ENCODE assay signal across 1 cellular context in the genomic region with DNA sequence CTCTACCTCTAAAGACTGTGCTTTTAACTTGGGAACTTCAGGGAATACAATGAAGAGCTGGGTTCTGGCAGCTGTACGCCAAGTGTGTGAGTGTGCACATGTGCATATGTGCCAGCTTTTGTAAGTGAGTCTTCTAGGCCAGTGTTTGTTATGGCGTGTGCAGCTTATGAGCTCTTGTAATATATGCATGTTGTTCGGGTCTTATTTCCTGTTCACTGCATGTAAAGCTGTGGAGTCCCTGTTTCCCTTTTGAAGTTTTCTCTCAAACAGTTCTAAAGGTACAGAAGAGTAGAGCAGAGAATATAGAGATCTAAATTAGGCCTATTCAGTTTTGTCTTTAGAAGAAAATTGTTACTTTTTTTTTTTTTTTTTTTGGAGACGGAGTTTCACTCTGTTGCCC.
TF ChIP-seq lines count a peak whose summit lies in the region.

No MANE protein-coding gene starts in this region.

TF ChIP-seq in GM12878, 131 proteins besides CTCF, POLR2A, EP300 and RAD21 (continued from another document):
- TF ChIP-seq, protein P1, sequence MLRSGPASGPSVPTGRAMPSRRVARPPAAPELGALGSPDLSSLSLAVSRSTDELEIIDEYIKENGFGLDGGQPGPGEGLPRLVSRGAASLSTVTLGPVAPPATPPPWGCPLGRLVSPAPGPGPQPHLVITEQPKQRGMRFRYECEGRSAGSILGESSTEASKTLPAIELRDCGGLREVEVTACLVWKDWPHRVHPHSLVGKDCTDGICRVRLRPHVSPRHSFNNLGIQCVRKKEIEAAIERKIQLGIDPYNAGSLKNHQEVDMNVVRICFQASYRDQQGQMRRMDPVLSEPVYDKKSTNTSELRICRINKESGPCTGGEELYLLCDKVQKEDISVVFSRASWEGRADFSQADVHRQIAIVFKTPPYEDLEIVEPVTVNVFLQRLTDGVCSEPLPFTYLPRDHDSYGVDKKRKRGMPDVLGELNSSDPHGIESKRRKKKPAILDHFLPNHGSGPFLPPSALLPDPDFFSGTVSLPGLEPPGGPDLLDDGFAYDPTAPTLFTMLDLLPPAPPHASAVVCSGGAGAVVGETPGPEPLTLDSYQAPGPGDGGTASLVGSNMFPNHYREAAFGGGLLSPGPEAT (IDR thresholded peaks at IDR 0.05; ENCODE audit: low read depth): no peak
